ENCODE assay signal across 18 cellular contexts in the genomic region with DNA sequence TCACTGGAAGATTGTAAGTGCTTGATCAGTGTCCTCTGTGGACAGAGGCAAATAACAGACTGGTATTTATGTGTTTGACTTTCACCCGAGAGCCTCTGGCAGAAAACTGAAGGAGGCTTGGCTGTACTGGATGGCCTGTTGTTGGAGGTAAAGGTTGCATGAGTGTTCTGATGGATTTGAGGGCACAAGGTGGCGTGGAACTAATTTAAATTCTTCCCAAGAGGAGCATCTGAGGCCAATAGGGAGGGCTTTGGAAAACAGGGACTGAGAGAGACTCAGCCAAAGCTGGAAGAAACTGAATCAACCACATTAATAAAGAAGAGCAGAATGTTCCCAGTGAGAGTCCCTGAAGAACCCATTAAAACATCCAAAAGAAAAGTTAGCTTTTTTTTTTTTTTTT.
"Had no signal": no experiment of that assay in that cellular context is flagged by ENCODE, and none has a peak within 500 bp of the region (broad histone marks: within the 10 kb centered on the region; RNA-seq: fewer than 3 reads in every experiment).

No MANE protein-coding gene starts in this region.

- H3K27me3 ChIP-seq: heart left ventricle had no signal

- H3K27ac ChIP-seq: thoracic aorta had no signal

- ATAC-seq: activated CD8-positive, alpha-beta T cell treated with anti-CD3 and anti-CD28 coated beads for 36 hours; activated naive CD8-positive, alpha-beta T cell treated with anti-CD3 and anti-CD28 coated beads, Interleukin-2, amount 50 U/mL, for 24 hours; heart left ventricle; left colon; natural killer cell treated with Interleukin-12 subunit alpha and Interleukin-12 subunit beta and Interleukin-15 and Interleukin-18, amount 100 ng/mL, for 72 hours; stimulated activated naive B cell treated with anti-CD40 and anti-IgM and Interleukin-4, amounts not matched to agents 10 μg/mL and 1 μg/mL and 100 μg/mL, for 72 hours had no signal

- H3K36me3 ChIP-seq: heart left ventricle, thoracic aorta had no signal

- DNase-seq: activated B cell treated with CpG ODN at 0.5 μM for 24 hours; activated CD4-positive, alpha-beta T cell treated with anti-CD3 and anti-CD28 coated beads, Interleukin-2, amount 50 U/mL, for 1 hour; activated CD8-positive, alpha-beta T cell treated with anti-CD3 and anti-CD28 coated beads for 36 hours; activated naive CD8-positive, alpha-beta T cell treated with anti-CD3 and anti-CD28 coated beads, Interleukin-2, amount 50 U/mL, for 24 hours; activated T-cell treated with anti-CD3 and anti-CD28 coated beads, Interleukin-2, amount 50 U/mL, for 48 hours; amygdala; dermis blood vessel endothelial cell; effector CD4-positive, alpha-beta T cell; heart left ventricle; immature natural killer cell; kidney; left colon; stimulated activated CD4-positive, alpha-beta T cell treated with anti-CD3 and anti-CD28 coated beads, Interleukin-15, amount 100 ng/mL, for 24 hours; stimulated activated CD4-positive, alpha-beta T cell treated with anti-CD3 and anti-CD28 coated beads, Interleukin-2, amount 100 ng/mL, for 24 hours; stimulated activated naive B cell treated with anti-CD40 and anti-IgM and Interleukin-4, amounts not matched to agents 10 μg/mL and 1 μg/mL and 100 μg/mL, for 72 hours; T-helper 2 cell had no signal

- H3K4me1 ChIP-seq: heart left ventricle had no signal

- H3K9me3 ChIP-seq: heart left ventricle, thoracic aorta had no signal

- H3K4me3 ChIP-seq: heart left ventricle, thoracic aorta had no signal
